Comparison of ENCODE assay signal across 1 cellular context in genomic region chr3:49358217-49358883, GRCh38.
TF ChIP-seq lines count a peak whose summit lies in the region.

GPX1 (minus strand) TSS chr3:49358353; CDS start chr3:49358278, 75 bp downstream.

TF ChIP-seq in HepG2, 621 proteins besides CTCF, POLR2A, EP300 and RAD21 (continued from another document and continues in another):
- TF ChIP-seq ZNF142 (CRISPR knock-in tag; IDR thresholded peaks at IDR 0.05): no peak
- no peak for TF ChIP-seq RELA (CRISPR knock-in tag; IDR thresholded peaks at IDR 0.05)
- peak; percentile 40 for TF ChIP-seq HIC2 (CRISPR knock-in tag; IDR thresholded peaks at IDR 0.05; ENCODE audit: low read depth)
- TF ChIP-seq NFYB (CRISPR knock-in tag; IDR thresholded peaks at IDR 0.05): peak; percentile 79
- TF ChIP-seq ARID5B (CRISPR knock-in tag; IDR thresholded peaks at IDR 0.05): peak; percentile 63
- peak; percentile 90 for TF ChIP-seq ZNF264 (CRISPR knock-in tag; IDR thresholded peaks at IDR 0.05)
- TF ChIP-seq NFATC3 (CRISPR knock-in tag; IDR thresholded peaks at IDR 0.05): no peak
- TF ChIP-seq NFYC (CRISPR knock-in tag; IDR thresholded peaks at IDR 0.05): peak; percentile 71
- TF ChIP-seq NRL (CRISPR knock-in tag; IDR thresholded peaks at IDR 0.05; ENCODE audit: borderline replicate concordance): peak; percentile 86; the same call in 1 of the 2 replicates
- TF ChIP-seq GABPA (IDR thresholded peaks at IDR 0.05; ENCODE audit: low read depth, low read length): peak; percentile 67
- peak; percentile 91 for TF ChIP-seq GABPA (CRISPR knock-in tag; IDR thresholded peaks at IDR 0.05; ENCODE audit: low read depth)
- peak; percentile 95 for TF ChIP-seq TP53 (CRISPR knock-in tag; conservative IDR thresholded peaks at IDR 0.05)
- peak; percentile 75; the same call in 1 of the 2 replicates for TF ChIP-seq DZIP1 (CRISPR knock-in tag; IDR thresholded peaks at IDR 0.05)
- no peak; the same call in 1 of the 2 replicates for TF ChIP-seq ZNF292 (CRISPR knock-in tag; IDR thresholded peaks at IDR 0.05; ENCODE audit: borderline replicate concordance, low read depth)
- TF ChIP-seq ZNF607 (CRISPR knock-in tag; IDR thresholded peaks at IDR 0.05; ENCODE audit: borderline replicate concordance): peak; percentile 90
- peak; percentile 12; the same call in 1 of the 2 replicates for TF ChIP-seq E2F2 (CRISPR knock-in tag; IDR thresholded peaks at IDR 0.05; ENCODE audit: borderline replicate concordance)
- TF ChIP-seq ZNF484 (CRISPR knock-in tag; IDR thresholded peaks at IDR 0.05; ENCODE audit: borderline replicate concordance, low read depth): no peak
- peak; percentile 86 for TF ChIP-seq USF2 (IDR thresholded peaks at IDR 0.05; ENCODE audit: low read depth, low read length)
- peak; percentile 96 for TF ChIP-seq USF2 (CRISPR knock-in tag; IDR thresholded peaks at IDR 0.05; ENCODE audit: borderline replicate concordance)
- peak; percentile 43; the same call in 1 of the 2 replicates for TF ChIP-seq ZNF121 (CRISPR knock-in tag; IDR thresholded peaks at IDR 0.05)
- TF ChIP-seq ZNF776 (CRISPR knock-in tag; IDR thresholded peaks at IDR 0.05): peak; percentile 72
- no peak for TF ChIP-seq ZNF260 (CRISPR knock-in tag; IDR thresholded peaks at IDR 0.05; ENCODE audit: borderline replicate concordance, low read depth)
- TF ChIP-seq ZNF674 (CRISPR knock-in tag; IDR thresholded peaks at IDR 0.05; ENCODE audit: low read depth): peak; percentile 92; the same call in 1 of the 2 replicates
- peak; percentile 80 for TF ChIP-seq MED13 (CRISPR knock-in tag; IDR thresholded peaks at IDR 0.05)
- TF ChIP-seq ZMAT5 (CRISPR knock-in tag; IDR thresholded peaks at IDR 0.05; ENCODE audit: borderline replicate concordance, low read depth): no peak
- TF ChIP-seq SMAD1 (CRISPR knock-in tag; IDR thresholded peaks at IDR 0.05; ENCODE audit: borderline replicate concordance, low read depth): peak; percentile 84; the same call in 1 of the 2 replicates
- TF ChIP-seq ZMAT3 (CRISPR knock-in tag; conservative IDR thresholded peaks at IDR 0.05): peak; percentile 54
- peak; percentile 90; the same call in 2 of the 3 replicates for TF ChIP-seq MXI1 (IDR thresholded peaks at IDR 0.05; ENCODE audit: borderline replicate concordance, low read depth, low read length)
- TF ChIP-seq FOSL2 (CRISPR knock-in tag; IDR thresholded peaks at IDR 0.05): no peak
- TF ChIP-seq CEBPB (IDR thresholded peaks at IDR 0.05; ENCODE audit: borderline replicate concordance, low read depth, low read length): peak; percentile 30; the same call in 1 of the 2 replicates
- 0 out of 2 replicates have a peak, but pooled peaks have one; percentile 3 for TF ChIP-seq GTF2F1 (IDR thresholded peaks at IDR 0.05; ENCODE audit: low read length)
- peak; percentile 84; the same call in 1 of the 2 replicates for TF ChIP-seq EED (CRISPR knock-in tag; IDR thresholded peaks at IDR 0.05)
- TF ChIP-seq GTF3A (CRISPR knock-in tag; conservative IDR thresholded peaks at IDR 0.05): no peak
- TF ChIP-seq ZNF564 (CRISPR knock-in tag; IDR thresholded peaks at IDR 0.05): 0 out of 2 replicates have a peak, but pooled peaks have one; percentile 42
- no peak for TF ChIP-seq HOXA9 (CRISPR knock-in tag; IDR thresholded peaks at IDR 0.05; ENCODE audit: borderline replicate concordance)
- TF ChIP-seq ZNF234 (CRISPR knock-in tag; conservative IDR thresholded peaks at IDR 0.05): no peak; the same call in 1 of the 2 replicates
- TF ChIP-seq SPEN (CRISPR knock-in tag; IDR thresholded peaks at IDR 0.05; ENCODE audit: low read depth): peak; percentile 79
- TF ChIP-seq ZC3H13 (CRISPR knock-in tag; IDR thresholded peaks at IDR 0.05): peak; percentile 62; the same call in 1 of the 2 replicates
- peak; percentile 96 for TF ChIP-seq ZSCAN5A (CRISPR knock-in tag; IDR thresholded peaks at IDR 0.05; ENCODE audit: borderline replicate concordance)
